Comparison of ENCODE assay signal across 32 cellular contexts in the genomic region with DNA sequence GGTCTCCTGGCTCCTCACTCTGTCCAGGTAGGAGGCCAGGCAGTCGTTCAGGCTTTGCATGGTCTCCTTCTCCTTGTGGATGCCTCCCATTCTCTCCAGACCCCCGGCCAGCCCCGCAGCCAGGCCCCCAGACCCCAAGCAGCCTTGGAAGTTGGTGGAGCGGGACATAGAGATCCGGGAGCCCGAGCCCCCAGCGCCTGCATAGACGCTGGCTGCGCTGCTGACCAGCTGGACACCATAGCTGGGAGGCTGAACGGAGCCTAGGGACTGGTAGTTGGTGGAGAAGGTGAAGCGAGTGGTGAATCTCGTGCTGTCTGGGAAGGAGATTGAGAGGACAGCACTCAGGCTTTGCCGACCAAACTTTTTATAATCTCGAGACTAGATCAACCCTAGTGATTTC. TPM values are rescaled to one million over a fixed set of nuclear protein-coding genes. Genes with fewer than 3 reads are reported as not detected.
"Had no signal": no experiment of that assay in that cellular context is flagged by ENCODE, and none has a peak within 500 bp of the region (broad histone marks: within the 10 kb centered on the region; RNA-seq: fewer than 3 reads in every experiment).

No MANE protein-coding gene starts in this region.

- H3K27ac ChIP-seq: brain microvascular endothelial cell, esophagus squamous epithelium, gastroesophageal sphincter, heart right ventricle, VCaP had no signal

- H3K4me3 ChIP-seq: esophagus squamous epithelium, gastroesophageal sphincter, heart right ventricle had no signal

- ATAC-seq: activated CD4-positive, CD25-positive, alpha-beta regulatory T cell treated with anti-CD3 and anti-CD28 coated beads, Interleukin-2, amount 50 U/mL, for 24 hours; activated CD8-positive, alpha-beta T cell treated with anti-CD3 and anti-CD28 coated beads, Interleukin-2, amount 10 ng/mL, durations not matched to agents 7 days and 5 days; activated T-cell treated with anti-CD3 and anti-CD28 coated beads, Interleukin-2, amount 50 U/mL, for 4 hours; activated T-helper 17 cell treated with anti-CD3 and anti-CD28 coated beads, Interleukin-2, amount 50 U/mL, for 72 hours; gastroesophageal sphincter; heart right ventricle had no signal

- H3K36me3 Mint-ChIP-seq: activated CD4-positive, alpha-beta memory T cell treated with anti-CD3 and anti-CD28 coated beads for 36 hours; activated naive CD8-positive, alpha-beta T cell had no signal

- H3K27me3 ChIP-seq: brain microvascular endothelial cell, esophagus squamous epithelium, gastroesophageal sphincter, heart right ventricle had no signal

- H3K9me3 Mint-ChIP-seq: activated B cell treated with CpG ODN at 0.5 μM for 24 hours; activated CD4-positive, alpha-beta memory T cell treated with anti-CD3 and anti-CD28 coated beads for 36 hours; activated CD4-positive, alpha-beta T cell treated with anti-CD3 and anti-CD28 coated beads, Interleukin-2, amount 10 ng/mL, durations not matched to agents 24 days and 14 days; activated T-cell treated with anti-CD3 and anti-CD28 coated beads, Interleukin-2, amount 50 U/mL, for 4 hours; activated T-helper 17 cell treated with anti-CD3 and anti-CD28 coated beads, Interleukin-2, amount 50 U/mL, for 72 hours; central memory CD8-positive, alpha-beta T cell had no signal

- H3K27ac Mint-ChIP-seq: activated B cell treated with CpG ODN at 0.5 μM for 24 hours; activated CD4-positive, alpha-beta memory T cell treated with anti-CD3 and anti-CD28 coated beads for 36 hours; activated CD4-positive, alpha-beta T cell treated with anti-CD3 and anti-CD28 coated beads, Interleukin-2, amount 10 ng/mL, durations not matched to agents 24 days and 14 days; activated CD8-positive, alpha-beta T cell treated with anti-CD3 and anti-CD28 coated beads, Interleukin-2, amount 10 ng/mL, durations not matched to agents 7 days and 5 days; activated naive CD8-positive, alpha-beta T cell; activated T-helper 17 cell treated with anti-CD3 and anti-CD28 coated beads, Interleukin-2, amount 50 U/mL, for 72 hours had no signal

- H3K4me3 Mint-ChIP-seq: activated B cell treated with CpG ODN at 0.5 μM for 24 hours; activated CD4-positive, alpha-beta memory T cell treated with anti-CD3 and anti-CD28 coated beads for 36 hours; activated CD4-positive, alpha-beta T cell treated with anti-CD3 and anti-CD28 coated beads, Interleukin-2, amount 10 ng/mL, durations not matched to agents 24 days and 14 days; activated CD8-positive, alpha-beta T cell treated with anti-CD3 and anti-CD28 coated beads, Interleukin-2, amount 10 ng/mL, durations not matched to agents 7 days and 5 days; activated naive CD8-positive, alpha-beta T cell; activated T-cell treated with anti-CD3 and anti-CD28 coated beads, Interleukin-2, amount 50 U/mL, for 4 hours; activated T-helper 17 cell treated with anti-CD3 and anti-CD28 coated beads, Interleukin-2, amount 50 U/mL, for 72 hours; central memory CD8-positive, alpha-beta T cell had no signal

- H3K4me1 ChIP-seq: esophagus squamous epithelium, gastroesophageal sphincter, heart right ventricle had no signal

- H3K36me3 ChIP-seq: brain microvascular endothelial cell, esophagus squamous epithelium, gastroesophageal sphincter, heart right ventricle had no signal

- DNase-seq: activated B cell treated with CpG ODN at 0.5 μM for 24 hours; activated CD4-positive, alpha-beta memory T cell treated with anti-CD3 and anti-CD28 coated beads for 36 hours; activated CD4-positive, alpha-beta T cell treated with anti-CD3 and anti-CD28 coated beads, Interleukin-2, amount 10 ng/mL, durations not matched to agents 24 days and 14 days; activated CD8-positive, alpha-beta T cell treated with anti-CD3 and anti-CD28 coated beads, Interleukin-2, amount 10 ng/mL, durations not matched to agents 7 days and 5 days; activated effector memory CD4-positive, alpha-beta T cell treated with Interleukin-2 at 50 U/mL for 16 hours; activated gamma-delta T cell treated with Interleukin-2 at 50 U/mL for 16 hours; activated naive CD4-positive, alpha-beta T cell treated with anti-CD3 and anti-CD28 coated beads, Interleukin-2, amount 50 U/mL, for 16 hours; activated naive CD4-positive, alpha-beta T cell treated with Interleukin-2 at 50 U/mL for 16 hours; activated T-cell treated with anti-CD3 and anti-CD28 coated beads, Interleukin-2, amount 50 U/mL, for 4 hours; amniotic stem cell; brain microvascular endothelial cell; cortex of kidney; effector memory CD4-positive, alpha-beta T cell; esophagus squamous epithelium; T-helper 2 cell had no signal

- H3K9me3 ChIP-seq: esophagus squamous epithelium, gastroesophageal sphincter, heart right ventricle had no signal

- H3K27me3 Mint-ChIP-seq: activated B cell treated with CpG ODN at 0.5 μM for 24 hours; activated naive CD8-positive, alpha-beta T cell had no signal

- H3K4me1 Mint-ChIP-seq: activated B cell treated with CpG ODN at 0.5 μM for 24 hours; activated CD4-positive, alpha-beta T cell treated with anti-CD3 and anti-CD28 coated beads, Interleukin-2, amount 10 ng/mL, durations not matched to agents 24 days and 14 days; activated T-helper 17 cell treated with anti-CD3 and anti-CD28 coated beads, Interleukin-2, amount 50 U/mL, for 72 hours; central memory CD8-positive, alpha-beta T cell had no signal

RNA-seq across cellular contexts. Expression of gene FOXI1, which starts 35.9 kb away (rescaled TPM):
- total RNA-seq: activated B cell treated with CpG ODN at 0.5 μM for 24 hours; activated CD4-positive, alpha-beta memory T cell treated with anti-CD3 and anti-CD28 coated beads for 36 hours; activated CD8-positive, alpha-beta memory T cell treated with anti-CD3 and anti-CD28 coated beads for 36 hours; activated CD8-positive, alpha-beta T cell treated with anti-CD3 and anti-CD28 coated beads, Interleukin-2, amount 10 ng/mL, durations not matched to agents 7 days and 5 days; activated T-cell treated with anti-CD3 and anti-CD28 coated beads, Interleukin-2, amount 50 U/mL, for 4 hours; activated T-helper 17 cell treated with anti-CD3 and anti-CD28 coated beads, Interleukin-2, amount 50 U/mL, for 72 hours; astrocyte; bronchial epithelial cell; cardiac septum; cerebellum; dermis microvascular lymphatic vessel endothelial cell; esophagus squamous epithelium; fibroblast of lung; fibroblast of villous mesenchyme; gastroesophageal sphincter; glomerular endothelial cell; heart right ventricle; T-helper 1 cell treated with Interleukin-12 subunit alpha and Interleukin-12 subunit beta and Interleukin-4 antibody, amounts not matched to agents 30 ng/mL and 1 ng/mL, for 36 hours had no signal
- polyA plus RNA-seq: fibroblast of lung, heart right ventricle had no signal
